Comparison of ENCODE assay signal across 24 cellular contexts in the genomic region with DNA sequence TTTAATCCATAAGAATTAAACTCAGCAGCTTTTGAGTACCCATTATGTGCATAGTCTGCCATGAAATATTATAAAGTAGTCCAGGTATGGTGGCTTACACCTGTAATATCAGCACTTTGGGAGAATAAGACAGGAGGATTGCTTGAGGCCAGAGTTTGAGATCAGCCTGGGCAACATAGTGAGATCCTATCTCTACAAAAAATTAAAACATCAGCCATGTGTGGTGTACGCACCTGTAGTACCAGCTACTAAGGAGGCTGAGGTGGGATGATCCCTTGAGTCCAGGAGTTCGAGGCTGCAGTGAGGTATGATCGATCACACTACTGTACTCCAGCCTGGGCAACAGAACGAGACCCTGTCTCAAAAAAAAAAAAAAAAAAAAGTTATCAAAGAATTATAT. TPM values are rescaled to one million over a fixed set of nuclear protein-coding genes. Genes with fewer than 3 reads are reported as not detected.
DNase-seq lines count a peak whose midpoint lies in the region; ATAC-seq, FAIRE-seq and TF ChIP-seq lines count a peak whose summit lies in the region.
"Had no signal": no experiment of that assay in that cellular context is flagged by ENCODE, and none has a peak within 500 bp of the region (broad histone marks: within the 10 kb centered on the region; RNA-seq: fewer than 3 reads in every experiment).

No MANE protein-coding gene starts in this region.

- no peak for ATAC-seq in upper lobe of left lung (ENCODE audit: low FRiP score in 2 of 2)
- ATAC-seq: stimulated activated memory B cell treated with anti-CD40 and anti-IgM and Interleukin-4, amounts not matched to agents 10 μg/mL and 1 μg/mL and 100 μg/mL, for 72 hours had no signal

- H3K9me3 Mint-ChIP-seq in immature natural killer cell = no peaks in the 10 kb centered on the region
- H3K9me3 Mint-ChIP-seq: activated CD4-positive, alpha-beta memory T cell treated with anti-CD3 and anti-CD28 coated beads for 36 hours; stimulated activated memory B cell treated with anti-CD40 and anti-IgM and Interleukin-4, amounts not matched to agents 10 μg/mL and 1 μg/mL and 100 μg/mL, for 72 hours had no signal

- H3K9me2 ChIP-seq in PC-9 (ENCODE audit: insufficient read depth) = no peaks in the 10 kb centered on the region

- H3K27me3 ChIP-seq in left ventricle myocardium inferior (ENCODE audit: low read depth) = no peaks in the 10 kb centered on the region
- no peaks in the 10 kb centered on the region for H3K27me3 ChIP-seq in PC-9 (ENCODE audit: insufficient read depth, low read depth)
- H3K27me3 ChIP-seq in upper lobe of left lung = no peaks in the 10 kb centered on the region
- H3K27me3 ChIP-seq: breast epithelium, ovary, SJCRH30, thyroid gland had no signal

- no TSS peak for BruUV-seq in PC-9 (replicated peaks; lab: Mats Ljungman, UMichigan)

- H3K4me3 ChIP-seq in left ventricle myocardium inferior = no peak overlapping the region
- no peak overlapping the region for H3K4me3 ChIP-seq in PC-9
- H3K4me3 ChIP-seq in upper lobe of left lung = no peak overlapping the region
- H3K4me3 ChIP-seq: breast epithelium, lung, ovary, SJCRH30, thyroid gland had no signal

- H3K4me1 ChIP-seq in left ventricle myocardium inferior (peaks cover 98% of the 10 kb centered on the region), PC-9 (replicated peaks; ENCODE audit: insufficient read depth) (peaks cover 68% of the 10 kb centered on the region), upper lobe of left lung (peaks cover 69 to 93% (median 88%) of the 10 kb centered on the region in 4 donors)
- H3K4me1 ChIP-seq: breast epithelium had no signal

- no peaks in the 10 kb centered on the region for H3K36me3 Mint-ChIP-seq in immature natural killer cell

- POLR2A ChIA-PET in PC-9 (lab: Charles Lee; ENCODE audit: unreplicated experiment) = no interaction called here

- H3K4me2 ChIP-seq in PC-9 = no peak overlapping the region

- FAIRE-seq in RCC 7860 (lab: Jason Lieb, UNC) = no peak
- FAIRE-seq: islet of Langerhans had no signal

- no peak for DNase-seq in left ventricle myocardium inferior
- no peak for DNase-seq in cardiac septum (ENCODE audit: low spot score)
- DNase-seq in PC-9 = no peak
- no peak for DNase-seq in immature natural killer cell
- DNase-seq in upper lobe of left lung = no peak
- DNase-seq in activated effector memory CD4-positive, alpha-beta T cell treated with Interleukin-2 at 50 U/mL for 16 hours = no peak
- DNase-seq in RCC 7860 (ENCODE audit: low spot score) = no peak
- DNase-seq: activated CD4-positive, alpha-beta memory T cell treated with anti-CD3 and anti-CD28 coated beads for 36 hours; dermis blood vessel endothelial cell; DMS79 treated with DMSO at 0.1 percent for 48 hours; hippocampal formation; KG1; MV-4-11; NCI-H187; NCI-H774; OCI-M1; ovary; SJCRH30; thyroid gland; WERI-Rb-1 had no signal

- peak overlapping the region in 2 of 5 donors; percentile 14 to 37 for H3K4me3 Mint-ChIP-seq in immature natural killer cell
- H3K4me3 Mint-ChIP-seq: activated CD4-positive, alpha-beta memory T cell treated with anti-CD3 and anti-CD28 coated beads for 36 hours; stimulated activated memory B cell treated with anti-CD40 and anti-IgM and Interleukin-4, amounts not matched to agents 10 μg/mL and 1 μg/mL and 100 μg/mL, for 72 hours had no signal

- intact Hi-C loops in left ventricle myocardium inferior (cut with micrococcal nuclease) = no loop called here
- intact Hi-C loops in cardiac septum (cut with DNase I) = no loop called here
- intact Hi-C loops in PC-9 (cut with micrococcal nuclease; ENCODE audit: unreplicated experiment) = no loop called here

- CTCF ChIA-PET in PC-9 (lab: Charles Lee) = no interaction called here

- peaks cover 72% of the 10 kb centered on the region for H3F3A ChIP-seq in PC-9 (ENCODE audit: insufficient read depth, low read depth)

- no peaks in the 10 kb centered on the region for H3K36me3 ChIP-seq in left ventricle myocardium inferior
- H3K36me3 ChIP-seq in PC-9 (ENCODE audit: low read depth) = peaks cover 12% of the 10 kb centered on the region; the same call in 1 of the 2 replicates
- H3K36me3 ChIP-seq in upper lobe of left lung = peaks cover 0 to 1% (median 0%) of the 10 kb centered on the region in 4 donors
- H3K36me3 ChIP-seq: breast epithelium, ovary, SJCRH30 had no signal

- H3K9me3 ChIP-seq in left ventricle myocardium inferior (replicated peaks) = no peaks in the 10 kb centered on the region
- no peaks in the 10 kb centered on the region for H3K9me3 ChIP-seq in PC-9 (ENCODE audit: insufficient read depth, low read depth)
- H3K9me3 ChIP-seq in upper lobe of left lung = no peaks in the 10 kb centered on the region
- H3K9me3 ChIP-seq: breast epithelium, ovary, SJCRH30, thyroid gland had no signal

- peaks cover 100% of the 10 kb centered on the region for H3K79me2 ChIP-seq in PC-9 (ENCODE audit: low read depth)

- H4K20me1 ChIP-seq in PC-9 (ENCODE audit: insufficient read depth) = peaks cover 85% of the 10 kb centered on the region

- TF ChIP-seq CTCF in left ventricle myocardium inferior (IDR thresholded peaks at IDR 0.05; ENCODE audit: borderline replicate concordance) (no peak), PC-9 (conservative IDR thresholded peaks at IDR 0.05) (no peak), upper lobe of left lung (IDR thresholded peaks at IDR 0.05) (no peak)

- TF ChIP-seq EP300 in upper lobe of left lung (IDR thresholded peaks at IDR 0.05) = no peak

- peak overlapping the region; percentile 87 for H3K27ac ChIP-seq in left ventricle myocardium inferior (replicated peaks)
- H3K27ac ChIP-seq in PC-9 = peak overlapping the region; percentile 84
- peak overlapping the region in 3 of 4 donors; percentile 2 to 48 (median 47) for H3K27ac ChIP-seq in upper lobe of left lung
- H3K27ac ChIP-seq: ovary, SJCRH30, thyroid gland, WERI-Rb-1 had no signal

- 72 to 74% methylated on average over 4 of the region's 4 CpGs for whole genome bisulfite sequencing in upper lobe of left lung, 2 donors

- peaks cover 0 to 2% (median 0%) of the 10 kb centered on the region in 3 donors for H3K27me3 Mint-ChIP-seq in immature natural killer cell (ENCODE audit: low read depth in 3 of 3)
- H3K27me3 Mint-ChIP-seq: activated CD4-positive, alpha-beta memory T cell treated with anti-CD3 and anti-CD28 coated beads for 36 hours; stimulated activated memory B cell treated with anti-CD40 and anti-IgM and Interleukin-4, amounts not matched to agents 10 μg/mL and 1 μg/mL and 100 μg/mL, for 72 hours had no signal

- H3K27ac Mint-ChIP-seq in immature natural killer cell = peak overlapping the region in 4 of 6 donors; percentile 17 to 71 (median 46)
- H3K27ac Mint-ChIP-seq: stimulated activated memory B cell treated with anti-CD40 and anti-IgM and Interleukin-4, amounts not matched to agents 10 μg/mL and 1 μg/mL and 100 μg/mL, for 72 hours had no signal

- TF ChIP-seq POLR2A in upper lobe of left lung (IDR thresholded peaks at IDR 0.05) = no peak

- peaks cover 72 to 92% of the 10 kb centered on the region in 2 donors for H3K4me1 Mint-ChIP-seq in immature natural killer cell

- H2AFZ ChIP-seq in PC-9 = no peak overlapping the region

RNA-seq across cellular contexts. Expression of a gene that starts 15.3 kb away (rescaled TPM):
- total RNA-seq in left ventricle myocardium inferior = 103 TPM
- 69.4 TPM for total RNA-seq in cardiac septum
- total RNA-seq in PC-9 (2021) = 189 and 191 TPM in 2 replicates
- 10 to 100 TPM; 23.4 to 44.1 (median 25.7) TPM for polyA plus RNA-seq in immature natural killer cell
- 100 to 1,000 TPM in 5 of 6 donors, 10 to 100 TPM in 1; 84.5 to 190 (median 132) TPM for total RNA-seq in upper lobe of left lung
